In genomic region chr13:110305949-110306339, GRCh38 we compare ENCODE assay signal across 12 cellular contexts. TPM values are rescaled to one million over a fixed set of nuclear protein-coding genes. Genes with fewer than 3 reads are reported as not detected.
DNase-seq lines count a peak whose midpoint lies in the region; ATAC-seq, FAIRE-seq and TF ChIP-seq lines count a peak whose summit lies in the region.
"Had no signal": no experiment of that assay in that cellular context is flagged by ENCODE, and none has a peak within 500 bp of the region (broad histone marks: within the 10 kb centered on the region; RNA-seq: fewer than 3 reads in every experiment).

No MANE protein-coding gene starts in this region.

- peaks cover 4% of the 10 kb centered on the region for H3K27me3 Mint-ChIP-seq in neural crest cell (ENCODE audit: low read depth)
- peaks cover 78% of the 10 kb centered on the region for H3K27me3 Mint-ChIP-seq in activated CD4-positive, alpha-beta T cell treated with anti-CD3 and anti-CD28 coated beads, Interleukin-2, amount 10 ng/mL, durations not matched to agents 24 days and 14 days

- H3K27ac ChIP-seq in A549 (peak overlapping the region; percentile 93 to 97), fibroblast of lung (ENCODE audit: insufficient read depth, low read length) (peak overlapping the region; percentile 73)

- no peak for TF ChIP-seq RAD21 in A549 (conservative IDR thresholded peaks at IDR 0.05 in 1 of 2, IDR thresholded peaks at IDR 0.05 in 1 of 2)

- POLR2A ChIA-PET in A549 (lab: Yijun Ruan, JAX) = interaction anchor here (1.1 to 2.9 kb wide), 4 partner anchors 18 to 106 kb away, joined by 3 to 15 read pairs (median 6); no protein-coding TSS in a partner anchor

- no peak overlapping the region for H2AFZ ChIP-seq in fibroblast of lung (ENCODE audit: low read length)

- H3K4me3 ChIP-seq in A549 = peak overlapping the region; percentile 92
- H3K4me3 ChIP-seq in fibroblast of lung (replicated peaks in 1 of 4; ENCODE audit: control extremely low read depth in 1 of 4, insufficient read depth in 1 of 4, low read depth in 3 of 4, low read length in 4 of 4) = peak overlapping the region; percentile 50 to 66 (median 54)

- no peak for TF ChIP-seq POLR2A in A549 (IDR thresholded peaks at IDR 0.05; ENCODE audit: low read length)

- ATAC-seq in A549 (no peak), HG02981 (IDR thresholded peaks at IDR 0.05; ENCODE audit: unreplicated experiment) (no peak), GM19324 (IDR thresholded peaks at IDR 0.05; ENCODE audit: low FRiP score, unreplicated experiment) (no peak)
- ATAC-seq: activated T-helper 17 cell treated with anti-CD3 and anti-CD28 coated beads, Interleukin-2, amount 50 U/mL, for 72 hours; CD8-positive, alpha-beta T cell had no signal

- no peak for DNase-seq in A549 (ENCODE audit: low read depth in 1 of 2, low spot score in 1 of 2)
- peak; percentile 54 for DNase-seq in RPMI7951 (ENCODE audit: low read depth)
- peak; percentile 35 to 43 for DNase-seq in fibroblast of lung (ENCODE audit: low read depth in 2 of 2)
- no peak for DNase-seq in neural crest cell (ENCODE audit: low read depth, low spot score)
- no peak for DNase-seq in AG08396 (ENCODE audit: low spot score)
- no peak for DNase-seq in activated CD4-positive, alpha-beta T cell treated with anti-CD3 and anti-CD28 coated beads, Interleukin-2, amount 10 ng/mL, durations not matched to agents 24 days and 14 days
- DNase-seq: CD8-positive, alpha-beta T cell; KBM-7; SIG-M5 had no signal

- H3K27ac Mint-ChIP-seq in neural crest cell (ENCODE audit: unreplicated experiment) = no peak overlapping the region
- H3K27ac Mint-ChIP-seq in activated CD4-positive, alpha-beta T cell treated with anti-CD3 and anti-CD28 coated beads, Interleukin-2, amount 10 ng/mL, durations not matched to agents 24 days and 14 days = no peak overlapping the region
- H3K27ac Mint-ChIP-seq: activated T-helper 17 cell treated with anti-CD3 and anti-CD28 coated beads, Interleukin-2, amount 50 U/mL, for 72 hours; CD8-positive, alpha-beta T cell had no signal

- H3K4me1 ChIP-seq in A549 (peaks cover 49% of the 10 kb centered on the region), fibroblast of lung (ENCODE audit: control insufficient read depth, extremely low read depth, insufficient read depth, low read length) (peaks cover 19% of the 10 kb centered on the region)

- H3K9ac ChIP-seq in fibroblast of lung (ENCODE audit: insufficient read depth, low read length) = peak overlapping the region; percentile 95

- H3K4me1 Mint-ChIP-seq in neural crest cell = peaks cover 38% of the 10 kb centered on the region
- peaks cover 5% of the 10 kb centered on the region for H3K4me1 Mint-ChIP-seq in activated CD4-positive, alpha-beta T cell treated with anti-CD3 and anti-CD28 coated beads, Interleukin-2, amount 10 ng/mL, durations not matched to agents 24 days and 14 days

- FAIRE-seq in A549 (lab: Jason Lieb, UNC) = no peak

- H3K9me3 ChIP-seq in A549 = no peaks in the 10 kb centered on the region
- no peaks in the 10 kb centered on the region for H3K9me3 ChIP-seq in fibroblast of lung (ENCODE audit: control insufficient read depth, insufficient read depth, low read depth, low read length)

- peaks cover 3% of the 10 kb centered on the region for H3K36me3 ChIP-seq in fibroblast of lung (ENCODE audit: control insufficient read depth, insufficient read depth, low read length)

- peak overlapping the region; percentile 84 for H3K4me3 Mint-ChIP-seq in neural crest cell
- H3K4me3 Mint-ChIP-seq in activated CD4-positive, alpha-beta T cell treated with anti-CD3 and anti-CD28 coated beads, Interleukin-2, amount 10 ng/mL, durations not matched to agents 24 days and 14 days = no peak overlapping the region
- H3K4me3 Mint-ChIP-seq: activated T-helper 17 cell treated with anti-CD3 and anti-CD28 coated beads, Interleukin-2, amount 50 U/mL, for 72 hours; CD8-positive, alpha-beta T cell had no signal

- H3K4me2 ChIP-seq in A549 (peak overlapping the region; percentile 78), fibroblast of lung (ENCODE audit: extremely low read depth, insufficient read depth, low read length) (peak overlapping the region; percentile 97)

- no peaks in the 10 kb centered on the region for H4K20me1 ChIP-seq in fibroblast of lung (ENCODE audit: control insufficient read depth, extremely low read depth, insufficient read depth, low read length)

- WGBS in A549 (ENCODE audit: missing lambda C conversion rate) = 63% methylated on average over 6 of the region's 6 CpGs

- H3K9me3 Mint-ChIP-seq in neural crest cell = no peaks in the 10 kb centered on the region
- no peaks in the 10 kb centered on the region for H3K9me3 Mint-ChIP-seq in activated CD4-positive, alpha-beta T cell treated with anti-CD3 and anti-CD28 coated beads, Interleukin-2, amount 10 ng/mL, durations not matched to agents 24 days and 14 days
- H3K9me3 Mint-ChIP-seq: activated T-helper 17 cell treated with anti-CD3 and anti-CD28 coated beads, Interleukin-2, amount 50 U/mL, for 72 hours; CD8-positive, alpha-beta T cell had no signal

- H3K79me2 ChIP-seq in fibroblast of lung (ENCODE audit: control insufficient read depth, insufficient read depth, low read length) = peaks cover 85% of the 10 kb centered on the region

- CTCF ChIA-PET in A549 (lab: Yijun Ruan, JAX) = interaction anchor here (1.0 to 2.5 kb wide), 8 partner anchors 9 to 106 kb away, joined by 3 to 8 read pairs (median 3); no protein-coding TSS in a partner anchor

- no peak for TF ChIP-seq EP300 in A549 (IDR thresholded peaks at IDR 0.05)

- H3K27me3 ChIP-seq in fibroblast of lung (ENCODE audit: control insufficient read depth, insufficient read depth, low read length) = no peaks in the 10 kb centered on the region

- intact Hi-C loops in activated CD4-positive, alpha-beta T cell treated with anti-CD3 and anti-CD28 coated beads, Interleukin-2, amount 10 ng/mL, durations not matched to agents 24 days and 14 days (cut with micrococcal nuclease) = loop anchor here (5.0 to 10.0 kb wide), 2 partner anchors 106 to 809 kb away; partner anchors contain the start of gene ARHGEF7

- TF ChIP-seq CTCF in A549 (IDR thresholded peaks at IDR 0.05) (no peak), fibroblast of lung (conservative IDR thresholded peaks at IDR 0.05 in 1 of 2, IDR thresholded peaks at IDR 0.05 in 1 of 2; ENCODE audit: low read depth in 1 of 2, low read length in 2 of 2) (no peak), neural crest cell (conservative IDR thresholded peaks at IDR 0.05) (no peak)

- no peaks in the 10 kb centered on the region for H3K36me3 Mint-ChIP-seq in neural crest cell (ENCODE audit: low read depth)
- H3K36me3 Mint-ChIP-seq in activated CD4-positive, alpha-beta T cell treated with anti-CD3 and anti-CD28 coated beads, Interleukin-2, amount 10 ng/mL, durations not matched to agents 24 days and 14 days (ENCODE audit: low read depth) = peaks cover 2% of the 10 kb centered on the region
- H3K36me3 Mint-ChIP-seq: CD8-positive, alpha-beta T cell had no signal

TF ChIP-seq in A549, 52 proteins besides CTCF, POLR2A, EP300 and RAD21:
- TF ChIP-seq CBX2 (IDR thresholded peaks at IDR 0.05; ENCODE audit: borderline replicate concordance, low read depth) = no peak
- no peak for TF ChIP-seq CEBPB (IDR thresholded peaks at IDR 0.05)
- no peak for TF ChIP-seq NR3C1 (IDR thresholded peaks at IDR 0.05)
- no peak for TF ChIP-seq HOXB13 (CRISPR knock-in tag; IDR thresholded peaks at IDR 0.05; ENCODE audit: low read depth)
- no peak for TF ChIP-seq GATA3 (IDR thresholded peaks at IDR 0.05; ENCODE audit: borderline replicate concordance)
- no peak for TF ChIP-seq BHLHE40 (IDR thresholded peaks at IDR 0.05; ENCODE audit: low read depth, low read length)

RNA-seq across cellular contexts. Expression of gene COL4A1, which starts 1.0 kb away (rescaled TPM):
- polyA plus RNA-seq in A549 (2011; rRNA removed) (23.8 and 24.3 TPM in 2 replicates), A549 (2017; fragmentation: RNase III; extraction: RNeasy Plus Mini Kit Qiagen cat#74134 plus additional on column Dnase treatment) (70.9 to 71.4 TPM (median 71.3 TPM) in 3 replicates), fibroblast of lung (18.4 and 607 TPM in 2 replicates)
- 12.5 and 16.6 TPM in 2 replicates for polyA plus RNA-seq in A549 (2012; cell fraction: cytosol; rRNA removed)
- polyA plus RNA-seq in A549 (2012; cell fraction: nucleus; rRNA removed) = 47.7 and 57.6 TPM in 2 replicates
- 32.9 and 42.4 TPM in 2 replicates for polyA minus RNA-seq in A549 (2011; rRNA and poly(A)+ RNA removed)
- 207 and 209 TPM in 2 replicates for total RNA-seq in RPMI7951 (2014; rRNA removed; shearing (Covaris generic))
- total RNA-seq in fibroblast of lung (34.0 and 57.5 TPM in 2 replicates), neural crest cell (65.5 and 67.9 TPM in 2 replicates)
- 19.5 and 691 TPM in 2 replicates for polyA plus RNA-seq in fibroblast of lung (2012)
- 30.9 and 567 TPM in 2 replicates for polyA minus RNA-seq in fibroblast of lung (ENCODE audit: low replicate concordance)
- not detected in 2 replicates for total RNA-seq in activated CD4-positive, alpha-beta T cell treated with anti-CD3 and anti-CD28 coated beads, Interleukin-2, amount 10 ng/mL, durations not matched to agents 24 days and 14 days
- total RNA-seq: activated T-helper 17 cell treated with anti-CD3 and anti-CD28 coated beads, Interleukin-2, amount 50 U/mL, for 72 hours; CD8-positive, alpha-beta T cell had no signal

RNA-seq across cellular contexts. Expression of gene COL4A2, which starts 1.1 kb away (rescaled TPM):
- polyA plus RNA-seq in A549 (2011; rRNA removed) (36.2 and 46.9 TPM in 2 replicates), A549 (2017; fragmentation: RNase III; extraction: RNeasy Plus Mini Kit Qiagen cat#74134 plus additional on column Dnase treatment) (112 to 122 TPM (median 119 TPM) in 3 replicates), fibroblast of lung (43.8 and 463 TPM in 2 replicates)
- 54.3 and 88.3 TPM in 2 replicates for polyA plus RNA-seq in A549 (2012; cell fraction: cytosol; rRNA removed)
- 415 and 541 TPM in 2 replicates for polyA plus RNA-seq in A549 (2012; cell fraction: nucleus; rRNA removed)
- polyA minus RNA-seq in A549 (2011; rRNA and poly(A)+ RNA removed) = 56.5 and 110 TPM in 2 replicates
- total RNA-seq in RPMI7951 (2014; rRNA removed; shearing (Covaris generic)) = 181 and 212 TPM in 2 replicates
- total RNA-seq in fibroblast of lung (93.1 and 123 TPM in 2 replicates), neural crest cell (159 and 164 TPM in 2 replicates)
- 52.1 and 712 TPM in 2 replicates for polyA plus RNA-seq in fibroblast of lung (2012)
- polyA minus RNA-seq in fibroblast of lung (ENCODE audit: low replicate concordance) = 56.9 and 841 TPM in 2 replicates
- total RNA-seq in activated CD4-positive, alpha-beta T cell treated with anti-CD3 and anti-CD28 coated beads, Interleukin-2, amount 10 ng/mL, durations not matched to agents 24 days and 14 days = not detected in 2 replicates
- total RNA-seq: CD8-positive, alpha-beta T cell had no signal

Comparison
In these comparisons a context has a peak if more than half of its experiments do, and no peak if none do; other contexts are left out.
1. DNase-seq: peak in RPMI7951 (single experiment) and fibroblast of lung (2 of 2); none in A549 (0 of 2), neural crest cell (single experiment), AG08396 (single experiment) and activated CD4-positive, alpha-beta T cell treated with anti-CD3 and anti-CD28 coated beads, Interleukin-2, amount 10 ng/mL, durations not matched to agents 24 days and 14 days (single experiment).
2. RNA of gene COL4A1, which starts 1.0 kb away (total RNA-seq): 207 to 209 TPM in RPMI7951, 65.5 to 67.9 TPM in neural crest cell and 34.0 to 57.5 TPM in fibroblast of lung; not detected in activated CD4-positive, alpha-beta T cell treated with anti-CD3 and anti-CD28 coated beads, Interleukin-2, amount 10 ng/mL, durations not matched to agents 24 days and 14 days; every median in the first group is over 10 times any median in the second.
3. RNA of gene COL4A2, which starts 1.1 kb away (total RNA-seq): 181 to 212 TPM in RPMI7951, 159 to 164 TPM in neural crest cell and 93.1 to 123 TPM in fibroblast of lung; not detected in activated CD4-positive, alpha-beta T cell treated with anti-CD3 and anti-CD28 coated beads, Interleukin-2, amount 10 ng/mL, durations not matched to agents 24 days and 14 days; every median in the first group is over 10 times any median in the second.